In the genomic region with DNA sequence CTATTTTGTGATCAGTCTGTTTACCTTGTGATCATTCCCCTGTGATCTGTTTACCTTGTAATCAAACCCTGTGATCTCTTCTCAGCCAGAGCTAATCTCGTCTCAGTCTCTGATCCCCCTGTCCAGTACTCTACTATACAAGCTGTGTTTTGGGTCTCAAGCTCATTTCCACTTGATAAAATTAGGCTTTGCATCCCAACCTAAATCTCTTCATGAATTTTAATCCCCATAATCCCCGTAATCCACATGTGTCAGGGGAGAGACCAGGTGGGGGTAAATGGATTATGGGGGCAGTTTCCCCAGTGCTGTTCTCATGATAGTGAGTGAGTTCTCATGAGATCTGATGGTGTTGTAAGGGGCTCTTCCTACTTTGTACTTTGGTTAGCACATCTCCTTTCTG, we compare ENCODE assay signal across 21 cellular contexts.
DNase-seq lines count a peak whose midpoint lies in the region; ATAC-seq, FAIRE-seq and TF ChIP-seq lines count a peak whose summit lies in the region.
"Had no signal": no experiment of that assay in that cellular context is flagged by ENCODE, and none has a peak within 500 bp of the region (broad histone marks: within the 10 kb centered on the region; RNA-seq: fewer than 3 reads in every experiment).

No MANE protein-coding gene starts in this region.

- peaks cover 2% of the 10 kb centered on the region for H3K36me3 Mint-ChIP-seq in osteocyte (ENCODE audit: unreplicated experiment)
- no peaks in the 10 kb centered on the region for H3K36me3 Mint-ChIP-seq in activated T-cell treated with anti-CD3 and anti-CD28 coated beads, Interleukin-2, amount 50 U/mL, for 24 hours (ENCODE audit: low read depth)
- H3K36me3 Mint-ChIP-seq: CD4-positive, CD25-positive, alpha-beta regulatory T cell had no signal

- no peak overlapping the region for H3K4me3 Mint-ChIP-seq in osteocyte (ENCODE audit: unreplicated experiment)
- no peak overlapping the region for H3K4me3 Mint-ChIP-seq in activated T-cell treated with anti-CD3 and anti-CD28 coated beads, Interleukin-2, amount 50 U/mL, for 24 hours
- H3K4me3 Mint-ChIP-seq: CD4-positive, CD25-positive, alpha-beta regulatory T cell had no signal

- H3K4me1 Mint-ChIP-seq in osteocyte (ENCODE audit: unreplicated experiment) = peaks cover 47% of the 10 kb centered on the region
- no peaks in the 10 kb centered on the region for H3K4me1 Mint-ChIP-seq in activated T-cell treated with anti-CD3 and anti-CD28 coated beads, Interleukin-2, amount 50 U/mL, for 24 hours (ENCODE audit: low read depth)
- H3K4me1 Mint-ChIP-seq: CD4-positive, CD25-positive, alpha-beta regulatory T cell had no signal

- H3K9me3 ChIP-seq in PC-9 (ENCODE audit: insufficient read depth, low read depth) (0 out of 2 replicates have a peak, but pooled peaks cover 5% of the 10 kb centered on the region), tibial artery (no peaks in the 10 kb centered on the region)
- H3K9me3 ChIP-seq: BE2C, SJSA1 had no signal

- no peaks in the 10 kb centered on the region for H3K79me2 ChIP-seq in PC-9 (ENCODE audit: low read depth)

- FAIRE-seq in D721Med (lab: Jason Lieb, UNC) = peak; percentile 98
- FAIRE-seq: G401.6, GM12892, GM18507, RCC 7860 had no signal

- H2AFZ ChIP-seq in PC-9 = 0 out of 2 replicates have a peak overlapping the region, but pooled peaks have one; percentile 35

- POLR2A ChIA-PET in PC-9 (lab: Charles Lee; ENCODE audit: unreplicated experiment) = no interaction called here

- peak overlapping the region; percentile 0 for H3K27ac Mint-ChIP-seq in osteocyte (ENCODE audit: unreplicated experiment)
- H3K27ac Mint-ChIP-seq in activated T-cell treated with anti-CD3 and anti-CD28 coated beads, Interleukin-2, amount 50 U/mL, for 24 hours = no peak overlapping the region
- H3K27ac Mint-ChIP-seq: CD4-positive, CD25-positive, alpha-beta regulatory T cell had no signal

- H3K27me3 ChIP-seq in PC-9 (ENCODE audit: insufficient read depth, low read depth) (no peaks in the 10 kb centered on the region), tibial artery (no peaks in the 10 kb centered on the region)
- H3K27me3 ChIP-seq: BE2C, SJSA1 had no signal

- no peak for DNase-seq in D721Med (ENCODE audit: insufficient read length, low spot score)
- DNase-seq in NCI-H524 (lab: John Stamatoyannopoulos, UW) = peak; percentile 62 to 87
- DNase-seq in PC-9 = no peak
- DNase-seq in osteocyte (ENCODE audit: extremely low spot score, unreplicated experiment) = no peak
- DNase-seq in activated T-cell treated with anti-CD3 and anti-CD28 coated beads, Interleukin-2, amount 50 U/mL, for 24 hours = no peak
- DNase-seq in tibial artery = no peak
- DNase-seq: BE2C; CD4-positive, CD25-positive, alpha-beta regulatory T cell; DMS 273 treated with DMSO at 0.1 percent for 48 hours; GOT3; HCEC 1CT; Karpas-422; NCI-H1694 treated with DMSO at 0.1 percent for 48 hours; NCI-H2081 treated with DMSO at 0.1 percent for 48 hours; NCI-H2171 treated with DMSO at 0.1 percent for 48 hours had no signal

- no peaks in the 10 kb centered on the region for H3K27me3 Mint-ChIP-seq in osteocyte (ENCODE audit: unreplicated experiment)
- H3K27me3 Mint-ChIP-seq in activated T-cell treated with anti-CD3 and anti-CD28 coated beads, Interleukin-2, amount 50 U/mL, for 24 hours = no peaks in the 10 kb centered on the region
- H3K27me3 Mint-ChIP-seq: CD4-positive, CD25-positive, alpha-beta regulatory T cell had no signal

- H3K4me3 ChIP-seq in PC-9 = no peak overlapping the region
- no peak overlapping the region for H3K4me3 ChIP-seq in tibial artery
- H3K4me3 ChIP-seq: SJSA1 had no signal

- no peak for ATAC-seq in HG03521 (IDR thresholded peaks at IDR 0.05; ENCODE audit: unreplicated experiment)

- peaks cover 4% of the 10 kb centered on the region for H3K9me3 Mint-ChIP-seq in osteocyte (ENCODE audit: unreplicated experiment)
- H3K9me3 Mint-ChIP-seq in activated T-cell treated with anti-CD3 and anti-CD28 coated beads, Interleukin-2, amount 50 U/mL, for 24 hours = peaks cover 7% of the 10 kb centered on the region

- no peak overlapping the region for H3K4me2 ChIP-seq in PC-9

- H4K20me1 ChIP-seq in PC-9 (ENCODE audit: insufficient read depth) = no peaks in the 10 kb centered on the region

- CTCF ChIA-PET in PC-9 (lab: Charles Lee) = no interaction called here

- H3K4me1 ChIP-seq in PC-9 (replicated peaks; ENCODE audit: insufficient read depth) (0 out of 2 replicates have a peak, but pooled peaks cover 9% of the 10 kb centered on the region), tibial artery (peaks cover 0 to 2% (median 0%) of the 10 kb centered on the region in 4 donors)
- H3K4me1 ChIP-seq: BE2C had no signal

- H3K9me2 ChIP-seq in PC-9 (ENCODE audit: insufficient read depth) = peaks cover 3% of the 10 kb centered on the region; the same call in 1 of the 2 replicates

- intact Hi-C loops in PC-9 (cut with micrococcal nuclease; ENCODE audit: unreplicated experiment) = no loop called here
- intact Hi-C loops in tibial artery (cut with DNase I; ENCODE audit: low total_unique reads) = no loop called here

- H3F3A ChIP-seq in PC-9 (ENCODE audit: insufficient read depth, low read depth) = no peaks in the 10 kb centered on the region

- no TSS peak for BruUV-seq in PC-9 (replicated peaks; lab: Mats Ljungman, UMichigan)

- H3K36me3 ChIP-seq in PC-9 (ENCODE audit: low read depth) (no peaks in the 10 kb centered on the region), tibial artery (no peaks in the 10 kb centered on the region)
- H3K36me3 ChIP-seq: BE2C, SJSA1 had no signal

- TF ChIP-seq CTCF in D721Med (IDR thresholded peaks at IDR 0.05; ENCODE audit: insufficient read depth, missing control alignments) (no peak), PC-9 (conservative IDR thresholded peaks at IDR 0.05) (no peak), osteocyte (IDR thresholded peaks at IDR 0.05) (no peak), tibial artery (IDR thresholded peaks at IDR 0.05) (no peak)

- H3K27ac ChIP-seq in PC-9 = no peak overlapping the region
- H3K27ac ChIP-seq in tibial artery = no peak overlapping the region
- H3K27ac ChIP-seq: SJSA1 had no signal

Comparison
In these comparisons a context has a peak if more than half of its experiments do, and no peak if none do; other contexts are left out.
1. DNase-seq: peak in NCI-H524 (2 of 2); none in D721Med (single experiment), PC-9 (0 of 2), osteocyte (single experiment), activated T-cell treated with anti-CD3 and anti-CD28 coated beads, Interleukin-2, amount 50 U/mL, for 24 hours (single experiment) and tibial artery (0 of 2).